ENCODE assay signal across 1 cellular context in genomic region chr1:36359383-36359782, GRCh38.
TF ChIP-seq lines count a peak whose summit lies in the region.

No MANE protein-coding gene starts in this region.

TF ChIP-seq in GM23338, 12 proteins besides CTCF, POLR2A, EP300 and RAD21 (continued from another document):
- TF ChIP-seq, protein P1, sequence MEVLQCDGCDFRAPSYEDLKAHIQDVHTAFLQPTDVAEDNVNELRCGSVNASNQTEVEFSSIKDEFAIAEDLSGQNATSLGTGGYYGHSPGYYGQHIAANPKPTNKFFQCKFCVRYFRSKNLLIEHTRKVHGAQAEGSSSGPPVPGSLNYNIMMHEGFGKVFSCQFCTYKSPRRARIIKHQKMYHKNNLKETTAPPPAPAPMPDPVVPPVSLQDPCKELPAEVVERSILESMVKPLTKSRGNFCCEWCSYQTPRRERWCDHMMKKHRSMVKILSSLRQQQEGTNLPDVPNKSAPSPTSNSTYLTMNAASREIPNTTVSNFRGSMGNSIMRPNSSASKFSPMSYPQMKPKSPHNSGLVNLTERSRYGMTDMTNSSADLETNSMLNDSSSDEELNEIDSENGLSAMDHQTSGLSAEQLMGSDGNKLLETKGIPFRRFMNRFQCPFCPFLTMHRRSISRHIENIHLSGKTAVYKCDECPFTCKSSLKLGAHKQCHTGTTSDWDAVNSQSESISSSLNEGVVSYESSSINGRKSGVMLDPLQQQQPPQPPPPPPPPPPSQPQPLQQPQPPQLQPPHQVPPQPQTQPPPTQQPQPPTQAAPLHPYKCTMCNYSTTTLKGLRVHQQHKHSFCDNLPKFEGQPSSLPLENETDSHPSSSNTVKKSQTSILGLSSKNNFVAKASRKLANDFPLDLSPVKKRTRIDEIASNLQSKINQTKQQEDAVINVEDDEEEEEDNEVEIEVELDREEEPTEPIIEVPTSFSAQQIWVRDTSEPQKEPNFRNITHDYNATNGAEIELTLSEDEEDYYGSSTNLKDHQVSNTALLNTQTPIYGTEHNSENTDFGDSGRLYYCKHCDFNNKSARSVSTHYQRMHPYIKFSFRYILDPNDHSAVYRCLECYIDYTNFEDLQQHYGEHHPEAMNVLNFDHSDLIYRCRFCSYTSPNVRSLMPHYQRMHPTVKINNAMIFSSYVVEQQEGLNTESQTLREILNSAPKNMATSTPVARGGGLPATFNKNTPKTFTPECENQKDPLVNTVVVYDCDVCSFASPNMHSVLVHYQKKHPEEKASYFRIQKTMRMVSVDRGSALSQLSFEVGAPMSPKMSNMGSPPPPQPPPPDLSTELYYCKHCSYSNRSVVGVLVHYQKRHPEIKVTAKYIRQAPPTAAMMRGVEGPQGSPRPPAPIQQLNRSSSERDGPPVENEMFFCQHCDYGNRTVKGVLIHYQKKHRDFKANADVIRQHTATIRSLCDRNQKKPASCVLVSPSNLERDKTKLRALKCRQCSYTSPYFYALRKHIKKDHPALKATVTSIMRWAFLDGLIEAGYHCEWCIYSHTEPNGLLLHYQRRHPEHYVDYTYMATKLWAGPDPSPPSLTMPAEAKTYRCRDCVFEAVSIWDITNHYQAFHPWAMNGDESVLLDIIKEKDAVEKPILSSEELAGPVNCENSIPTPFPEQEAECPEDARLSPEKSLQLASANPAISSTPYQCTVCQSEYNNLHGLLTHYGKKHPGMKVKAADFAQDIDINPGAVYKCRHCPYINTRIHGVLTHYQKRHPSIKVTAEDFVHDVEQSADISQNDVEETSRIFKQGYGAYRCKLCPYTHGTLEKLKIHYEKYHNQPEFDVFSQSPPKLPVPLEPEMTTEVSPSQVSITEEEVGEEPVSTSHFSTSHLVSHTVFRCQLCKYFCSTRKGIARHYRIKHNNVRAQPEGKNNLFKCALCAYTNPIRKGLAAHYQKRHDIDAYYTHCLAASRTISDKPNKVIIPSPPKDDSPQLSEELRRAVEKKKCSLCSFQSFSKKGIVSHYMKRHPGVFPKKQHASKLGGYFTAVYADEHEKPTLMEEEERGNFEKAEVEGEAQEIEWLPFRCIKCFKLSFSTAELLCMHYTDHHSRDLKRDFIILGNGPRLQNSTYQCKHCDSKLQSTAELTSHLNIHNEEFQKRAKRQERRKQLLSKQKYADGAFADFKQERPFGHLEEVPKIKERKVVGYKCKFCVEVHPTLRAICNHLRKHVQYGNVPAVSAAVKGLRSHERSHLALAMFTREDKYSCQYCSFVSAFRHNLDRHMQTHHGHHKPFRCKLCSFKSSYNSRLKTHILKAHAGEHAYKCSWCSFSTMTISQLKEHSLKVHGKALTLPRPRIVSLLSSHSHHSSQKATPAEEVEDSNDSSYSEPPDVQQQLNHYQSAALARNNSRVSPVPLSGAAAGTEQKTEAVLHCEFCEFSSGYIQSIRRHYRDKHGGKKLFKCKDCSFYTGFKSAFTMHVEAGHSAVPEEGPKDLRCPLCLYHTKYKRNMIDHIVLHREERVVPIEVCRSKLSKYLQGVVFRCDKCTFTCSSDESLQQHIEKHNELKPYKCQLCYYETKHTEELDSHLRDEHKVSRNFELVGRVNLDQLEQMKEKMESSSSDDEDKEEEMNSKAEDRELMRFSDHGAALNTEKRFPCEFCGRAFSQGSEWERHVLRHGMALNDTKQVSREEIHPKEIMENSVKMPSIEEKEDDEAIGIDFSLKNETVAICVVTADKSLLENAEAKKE (CRISPR knock-in tag; IDR thresholded peaks at IDR 0.05) = no peak
- TF ChIP-seq STAT1 (IDR thresholded peaks at IDR 0.05; ENCODE audit: unreplicated experiment) = no peak
- TF ChIP-seq, protein P2, sequence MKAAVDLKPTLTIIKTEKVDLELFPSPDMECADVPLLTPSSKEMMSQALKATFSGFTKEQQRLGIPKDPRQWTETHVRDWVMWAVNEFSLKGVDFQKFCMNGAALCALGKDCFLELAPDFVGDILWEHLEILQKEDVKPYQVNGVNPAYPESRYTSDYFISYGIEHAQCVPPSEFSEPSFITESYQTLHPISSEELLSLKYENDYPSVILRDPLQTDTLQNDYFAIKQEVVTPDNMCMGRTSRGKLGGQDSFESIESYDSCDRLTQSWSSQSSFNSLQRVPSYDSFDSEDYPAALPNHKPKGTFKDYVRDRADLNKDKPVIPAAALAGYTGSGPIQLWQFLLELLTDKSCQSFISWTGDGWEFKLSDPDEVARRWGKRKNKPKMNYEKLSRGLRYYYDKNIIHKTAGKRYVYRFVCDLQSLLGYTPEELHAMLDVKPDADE (IDR thresholded peaks at IDR 0.05) = no peak
- TF ChIP-seq, protein P3, sequence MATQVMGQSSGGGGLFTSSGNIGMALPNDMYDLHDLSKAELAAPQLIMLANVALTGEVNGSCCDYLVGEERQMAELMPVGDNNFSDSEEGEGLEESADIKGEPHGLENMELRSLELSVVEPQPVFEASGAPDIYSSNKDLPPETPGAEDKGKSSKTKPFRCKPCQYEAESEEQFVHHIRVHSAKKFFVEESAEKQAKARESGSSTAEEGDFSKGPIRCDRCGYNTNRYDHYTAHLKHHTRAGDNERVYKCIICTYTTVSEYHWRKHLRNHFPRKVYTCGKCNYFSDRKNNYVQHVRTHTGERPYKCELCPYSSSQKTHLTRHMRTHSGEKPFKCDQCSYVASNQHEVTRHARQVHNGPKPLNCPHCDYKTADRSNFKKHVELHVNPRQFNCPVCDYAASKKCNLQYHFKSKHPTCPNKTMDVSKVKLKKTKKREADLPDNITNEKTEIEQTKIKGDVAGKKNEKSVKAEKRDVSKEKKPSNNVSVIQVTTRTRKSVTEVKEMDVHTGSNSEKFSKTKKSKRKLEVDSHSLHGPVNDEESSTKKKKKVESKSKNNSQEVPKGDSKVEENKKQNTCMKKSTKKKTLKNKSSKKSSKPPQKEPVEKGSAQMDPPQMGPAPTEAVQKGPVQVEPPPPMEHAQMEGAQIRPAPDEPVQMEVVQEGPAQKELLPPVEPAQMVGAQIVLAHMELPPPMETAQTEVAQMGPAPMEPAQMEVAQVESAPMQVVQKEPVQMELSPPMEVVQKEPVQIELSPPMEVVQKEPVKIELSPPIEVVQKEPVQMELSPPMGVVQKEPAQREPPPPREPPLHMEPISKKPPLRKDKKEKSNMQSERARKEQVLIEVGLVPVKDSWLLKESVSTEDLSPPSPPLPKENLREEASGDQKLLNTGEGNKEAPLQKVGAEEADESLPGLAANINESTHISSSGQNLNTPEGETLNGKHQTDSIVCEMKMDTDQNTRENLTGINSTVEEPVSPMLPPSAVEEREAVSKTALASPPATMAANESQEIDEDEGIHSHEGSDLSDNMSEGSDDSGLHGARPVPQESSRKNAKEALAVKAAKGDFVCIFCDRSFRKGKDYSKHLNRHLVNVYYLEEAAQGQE (IDR thresholded peaks at IDR 0.05; ENCODE audit: unreplicated experiment) = no peak
- TF ChIP-seq EZH2phosphoT487 (IDR thresholded peaks at IDR 0.05; ENCODE audit: unreplicated experiment) = no peak
